ENCODE assay signal across 17 cellular contexts in the genomic region with DNA sequence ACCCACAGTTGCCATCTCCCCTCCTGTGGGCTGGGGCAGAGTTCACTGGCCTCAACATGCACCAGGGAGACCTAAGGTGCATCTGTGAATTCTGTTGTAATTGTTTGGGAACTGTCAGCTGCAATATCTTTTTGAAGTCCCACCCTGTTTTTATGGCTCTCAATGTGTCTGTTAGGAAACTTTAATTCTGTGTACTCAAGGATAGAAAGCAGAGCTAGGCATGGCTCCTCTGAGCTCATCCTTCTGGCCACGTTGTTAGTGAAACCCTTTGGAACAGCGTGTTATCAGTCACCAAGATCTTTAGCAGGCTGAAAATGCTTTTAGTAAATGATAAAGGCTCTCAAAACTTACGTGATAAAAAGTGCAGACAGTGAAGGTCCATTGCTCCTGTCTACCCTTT. TPM values are rescaled to one million over a fixed set of nuclear protein-coding genes. Genes with fewer than 3 reads are reported as not detected.
DNase-seq lines count a peak whose midpoint lies in the region; ATAC-seq, FAIRE-seq and TF ChIP-seq lines count a peak whose summit lies in the region.
"Had no signal": no experiment of that assay in that cellular context is flagged by ENCODE, and none has a peak within 500 bp of the region (broad histone marks: within the 10 kb centered on the region; RNA-seq: fewer than 3 reads in every experiment).

No MANE protein-coding gene starts in this region.

- H3K9me3 ChIP-seq in AG04450 (ENCODE audit: control insufficient read depth, insufficient read depth, low read length): peaks cover 7% of the 10 kb centered on the region; the same call in 1 of the 2 replicates
- H3K9me3 ChIP-seq in IMR-90 (ENCODE audit: control insufficient read depth, insufficient read depth, low read length): no peaks in the 10 kb centered on the region
- H3K9me3 ChIP-seq in H1 (ENCODE audit: insufficient read depth in 2 of 2, low read depth in 1 of 2, low read length in 1 of 2): no peaks in the 10 kb centered on the region
- H3K9me3 ChIP-seq: thoracic aorta had no signal

- H3K23ac ChIP-seq in IMR-90 (ENCODE audit: low read depth, low read length) (peak overlapping the region; percentile 89), H1 (ENCODE audit: insufficient read length) (no peak overlapping the region)

- TF ChIP-seq EP300 in H1 (IDR thresholded peaks at IDR 0.05; ENCODE audit: borderline replicate concordance in 1 of 2, low read depth in 2 of 2, low read length in 2 of 2): no peak

- H3K4me1 ChIP-seq in IMR-90 (ENCODE audit: control insufficient read depth, insufficient read depth, low read length): peaks cover 16% of the 10 kb centered on the region
- peaks cover 0 to 12% (median 7%) of the 10 kb centered on the region in 4 experiments; a peak in 6 of 7 replicates for H3K4me1 ChIP-seq in H1 (replicated peaks in 1 of 4; ENCODE audit: control insufficient read depth in 3 of 4, insufficient read depth in 4 of 4, low read length in 3 of 4)

- H2BK5ac ChIP-seq in IMR-90 (ENCODE audit: low read depth, low read length, poor library complexity, severe bottlenecking) (peak overlapping the region; percentile 95), H1 (ENCODE audit: low read depth, low read length) (peak overlapping the region; percentile 85; the same call in 1 of the 2 replicates)

- no peaks in the 10 kb centered on the region for H3K9me3 Mint-ChIP-seq in mesothelial cell of epicardium
- H3K9me3 Mint-ChIP-seq: activated naive CD4-positive, alpha-beta T cell treated with anti-CD3 and anti-CD28 coated beads, Interleukin-2, amount 10 ng/mL, durations not matched to agents 7 days and 5 days had no signal

- peak overlapping the region; percentile 92 for H3K14ac ChIP-seq in IMR-90 (replicated peaks; ENCODE audit: low read depth, low read length)
- H3K14ac ChIP-seq in H1 (ENCODE audit: insufficient read length): no peak overlapping the region

- no peak for FAIRE-seq in H1 (lab: Jason Lieb, UNC)

- H3K27me3 Mint-ChIP-seq in mesothelial cell of epicardium (ENCODE audit: low read depth): no peaks in the 10 kb centered on the region

- H3K36me3 ChIP-seq in IMR-90 (ENCODE audit: control insufficient read depth, insufficient read depth, low read length): no peaks in the 10 kb centered on the region
- no peaks in the 10 kb centered on the region for H3K36me3 ChIP-seq in H1 (ENCODE audit: control insufficient read depth in 2 of 4, insufficient read depth in 4 of 4, low read length in 3 of 4)
- H3K36me3 ChIP-seq: thoracic aorta had no signal

- H3K4me2 ChIP-seq in IMR-90 (ENCODE audit: low read depth, low read length): 0 out of 2 replicates have a peak overlapping the region, but pooled peaks have one; percentile 1
- H3K4me2 ChIP-seq in H1 (ENCODE audit: insufficient read depth in 1 of 2, low read depth in 2 of 2, low read length in 2 of 2): peak overlapping the region in 1 of 2 experiments; percentile 72; a peak in 2 of 4 replicates

- dilution Hi-C loops in IMR-90 (cut with HindIII; ENCODE audit: low sequenced_read_pairs, unreplicated experiment): no loop called here

- H3K36me3 Mint-ChIP-seq in mesothelial cell of epicardium: no peaks in the 10 kb centered on the region
- H3K36me3 Mint-ChIP-seq: activated naive CD4-positive, alpha-beta T cell treated with anti-CD3 and anti-CD28 coated beads, Interleukin-2, amount 10 ng/mL, durations not matched to agents 7 days and 5 days had no signal

- H3K9me1 ChIP-seq in IMR-90 (ENCODE audit: insufficient read depth, low read length): peaks cover 20% of the 10 kb centered on the region

- peak overlapping the region; percentile 93 for H3K27ac Mint-ChIP-seq in mesothelial cell of epicardium
- H3K27ac Mint-ChIP-seq: activated CD8-positive, alpha-beta memory T cell treated with anti-CD3 and anti-CD28 coated beads, Interleukin-2, amount 10 ng/mL, durations not matched to agents 7 days and 5 days; activated naive CD4-positive, alpha-beta T cell treated with anti-CD3 and anti-CD28 coated beads, Interleukin-2, amount 10 ng/mL, durations not matched to agents 7 days and 5 days had no signal

- in situ Hi-C loops in IMR-90 (cut with MboI; ENCODE audit: low sequenced_read_pairs): no loop called here

- POLR2A ChIA-PET in AG04450 (lab: Yijun Ruan, JAX): interaction anchor here (1.0 kb wide), 1 partner anchor 8 kb away, joined by 5 read pairs; no protein-coding TSS in a partner anchor
- POLR2A ChIA-PET in IMR-90 (lab: Charles Lee; ENCODE audit: unreplicated experiment): interaction anchor here (0.6 to 1.5 kb wide), 2 partner anchors 17 to 33 kb away, joined by 3 to 4 read pairs; a partner anchor contains a TSS
- POLR2A ChIA-PET in H1 (lab: Charles Lee; ENCODE audit: partially characterized antibody): interaction anchor here (1.1 to 3.1 kb wide), 5 partner anchors 11 to 122 kb away, joined by 3 to 8 read pairs (median 4); a partner anchor contains a TSS

- peaks cover 26% of the 10 kb centered on the region for H3K4me1 Mint-ChIP-seq in mesothelial cell of epicardium

- H3K27ac ChIP-seq in AG04450 (ENCODE audit: low read depth, low read length) (peak overlapping the region; percentile 77), IMR-90 (ENCODE audit: insufficient read depth, low read length) (peak overlapping the region; percentile 75), H1 (ENCODE audit: low read depth, low read length) (no peak overlapping the region)
- H3K27ac ChIP-seq: thoracic aorta had no signal

- peak overlapping the region; percentile 83 for H2AFZ ChIP-seq in IMR-90 (replicated peaks; ENCODE audit: low read length, poor library complexity)
- H2AFZ ChIP-seq in H1 (ENCODE audit: low read length): peak overlapping the region; percentile 65; the same call in 1 of the 2 replicates

- no TSS peak for BruUV-seq in IMR-90 (replicated peaks; lab: Mats Ljungman, UMichigan)

- H3K9ac ChIP-seq in IMR-90 (ENCODE audit: low read depth, low read length): peak overlapping the region; percentile 17; the same call in 1 of the 2 replicates
- no peak overlapping the region for H3K9ac ChIP-seq in H1 (replicated peaks in 1 of 4; ENCODE audit: extremely low read depth in 1 of 4, low read depth in 3 of 4, low read length in 3 of 4)

- H2BK120ac ChIP-seq in IMR-90 (ENCODE audit: low read depth, low read length): peak overlapping the region; percentile 99
- H2BK120ac ChIP-seq in H1 (replicated peaks; ENCODE audit: low read depth, low read length): peak overlapping the region; percentile 66

- no CpG with 5 or more reads among the region's 3 CpGs for WGBS in IMR-90 (ENCODE audit: extremely low coverage in 2 of 2, insufficient read length in 1 of 2), 2 experiments
- 78% methylated on average over 3 of the region's 3 CpGs; no CpG with 5 or more reads in 1 of the 2 experiments for WGBS in H1 (ENCODE audit: extremely low coverage in 1 of 2, insufficient coverage in 1 of 2, insufficient read length in 1 of 2, insufficient replicate concordance in 2 of 2, low coverage in 1 of 2, low lambda C conversion rate in 2 of 2, missing lambda C conversion rate in 1 of 2), 2 experiments

- H3K79me1 ChIP-seq in IMR-90 (ENCODE audit: low read depth in 1 of 2, low read length in 2 of 2) (peaks cover 0 to 8% of the 10 kb centered on the region in 2 experiments; a peak in 1 of 4 replicates), H1 (ENCODE audit: low read depth, low read length) (no peaks in the 10 kb centered on the region)

- H3K56ac ChIP-seq in IMR-90 (ENCODE audit: extremely low read depth, insufficient read depth, low read length) (peak overlapping the region; percentile 13; the same call in 1 of the 2 replicates), H1 (replicated peaks; ENCODE audit: insufficient read length, low read depth, low read length) (no peak overlapping the region)

- H2AK5ac ChIP-seq in IMR-90 (ENCODE audit: low read depth, low read length): peak overlapping the region; percentile 92
- H2AK5ac ChIP-seq in H1 (ENCODE audit: low read depth, low read length): peak overlapping the region; percentile 58

- H3K79me2 ChIP-seq in H1 (ENCODE audit: control insufficient read depth in 1 of 2, insufficient read depth in 2 of 2, low read length in 2 of 2): no peaks in the 10 kb centered on the region

- peak overlapping the region; percentile 80 for H3K18ac ChIP-seq in IMR-90 (ENCODE audit: low read depth, low read length)
- no peak overlapping the region for H3K18ac ChIP-seq in H1 (ENCODE audit: extremely low read depth, low read length)

- DNase-seq in AG04450 (ENCODE audit: low read depth, low spot score) (no peak), IMR-90 (peak; percentile 49), H1 (ENCODE audit: low read depth in 1 of 2, low spot score in 2 of 2) (no peak), mesothelial cell of epicardium (ENCODE audit: low spot score in 2 of 2, unreplicated experiment in 2 of 2) (no peak), NOMO-1 treated with dmso at 0.1 percent for 144 hours (lab: John Stamatoyannopoulos, UW; ENCODE audit: unreplicated experiment) (no peak), hippocampal formation (lab: John Stamatoyannopoulos, UW) (no peak)
- DNase-seq in activated T-cell treated with anti-CD3 and anti-CD28 coated beads, Interleukin-2, amount 50 U/mL, for 48 hours: no peak
- DNase-seq: activated CD8-positive, alpha-beta memory T cell treated with anti-CD3 and anti-CD28 coated beads, Interleukin-2, amount 10 ng/mL, durations not matched to agents 7 days and 5 days; activated naive CD4-positive, alpha-beta T cell treated with anti-CD3 and anti-CD28 coated beads, Interleukin-2, amount 10 ng/mL, durations not matched to agents 7 days and 5 days; AML-193; DMS153; midbrain; NCI-H1048; NCI-H2171; SIG-M5 had no signal

- TF ChIP-seq RAD21 in IMR-90 (IDR thresholded peaks at IDR 0.05; ENCODE audit: low read length) (no peak), H1 (IDR thresholded peaks at IDR 0.05 in 1 of 2, conservative IDR thresholded peaks at IDR 0.05 in 1 of 2; ENCODE audit: low read depth in 2 of 2, low read length in 2 of 2) (no peak)

- H3K27me3 ChIP-seq in AG04450 (ENCODE audit: control insufficient read depth, insufficient read depth, low read length): no peaks in the 10 kb centered on the region
- H3K27me3 ChIP-seq in IMR-90 (ENCODE audit: control insufficient read depth, insufficient read depth, low read length): no peaks in the 10 kb centered on the region
- no peaks in the 10 kb centered on the region; a peak in 1 of 7 replicates for H3K27me3 ChIP-seq in H1 (replicated peaks in 1 of 4; ENCODE audit: control insufficient read depth in 3 of 4, extremely low read depth in 1 of 4, insufficient read depth in 3 of 4, low read length in 3 of 4)

- intact Hi-C loops in IMR-90 (cut with micrococcal nuclease): loop anchor here (1.0 kb wide), 1 partner anchor 8 kb away; no protein-coding TSS in a partner anchor

- H3K4me3 Mint-ChIP-seq in mesothelial cell of epicardium: no peak overlapping the region
- H3K4me3 Mint-ChIP-seq: activated CD8-positive, alpha-beta memory T cell treated with anti-CD3 and anti-CD28 coated beads, Interleukin-2, amount 10 ng/mL, durations not matched to agents 7 days and 5 days; activated naive CD4-positive, alpha-beta T cell treated with anti-CD3 and anti-CD28 coated beads, Interleukin-2, amount 10 ng/mL, durations not matched to agents 7 days and 5 days had no signal

- H2AK9ac ChIP-seq in IMR-90 (replicated peaks; ENCODE audit: low read depth, low read length, poor library complexity): peak overlapping the region; percentile 96

- TF ChIP-seq CTCF in AG04450 (IDR thresholded peaks at IDR 0.05; ENCODE audit: low read depth, low read length) (no peak), IMR-90 (conservative IDR thresholded peaks at IDR 0.05; ENCODE audit: low read depth, low read length) (no peak), H1 (IDR thresholded peaks at IDR 0.05; ENCODE audit: control extremely low read depth in 1 of 3, insufficient read depth in 1 of 3, low read depth in 1 of 3, low read length in 3 of 3) (no peak), mesothelial cell of epicardium (IDR thresholded peaks at IDR 0.05; ENCODE audit: unreplicated experiment) (no peak)

- peak; percentile 27 for ATAC-seq in IMR-90 (ENCODE audit: low read depth)
- ATAC-seq in HG02571 (IDR thresholded peaks at IDR 0.05; ENCODE audit: unreplicated experiment): no peak
- ATAC-seq: activated CD8-positive, alpha-beta memory T cell treated with anti-CD3 and anti-CD28 coated beads, Interleukin-2, amount 10 ng/mL, durations not matched to agents 7 days and 5 days had no signal

- TF ChIP-seq POLR2A in IMR-90 (IDR thresholded peaks at IDR 0.05; ENCODE audit: low read depth, low read length) (no peak), H1 (IDR thresholded peaks at IDR 0.05; ENCODE audit: control extremely low read depth in 1 of 2, low read depth in 2 of 2, low read length in 2 of 2) (no peak)

- H3K23me2 ChIP-seq in H1 (ENCODE audit: low read depth, low read length): no peaks in the 10 kb centered on the region

- peak overlapping the region; percentile 72 for H2BK12ac ChIP-seq in H1 (ENCODE audit: low read depth, low read length)

- H2BK15ac ChIP-seq in IMR-90 (ENCODE audit: low read depth, low read length) (peak overlapping the region; percentile 91), H1 (ENCODE audit: low read length) (peak overlapping the region; percentile 61; the same call in 1 of the 2 replicates)

- H4K5ac ChIP-seq in IMR-90 (ENCODE audit: low read depth, low read length) (peak overlapping the region; percentile 75), H1 (ENCODE audit: insufficient read length, low read depth, low read length) (no peak overlapping the region)

- no peaks in the 10 kb centered on the region for H4K20me1 ChIP-seq in IMR-90 (ENCODE audit: insufficient read depth, low read length)
- no peaks in the 10 kb centered on the region for H4K20me1 ChIP-seq in H1 (replicated peaks in 1 of 2; ENCODE audit: control insufficient read depth in 1 of 2, insufficient read depth in 2 of 2, low read length in 2 of 2)

- CTCF ChIA-PET in AG04450 (lab: Charles Lee): interaction anchor here (1.4 to 1.6 kb wide), 3 partner anchors 19 to 104 kb away, joined by 3 to 5 read pairs (median 3); no protein-coding TSS in a partner anchor
- CTCF ChIA-PET in IMR-90 (lab: Yijun Ruan, JAX): interaction anchor here (0.8 to 2.0 kb wide), 2 partner anchors 12 to 104 kb away, joined by 3 to 5 read pairs; no protein-coding TSS in a partner anchor
- CTCF ChIA-PET in H1 (lab: Charles Lee; ENCODE audit: partially characterized antibody): interaction anchor here (0.8 to 1.7 kb wide), 4 partner anchors 9 to 166 kb away, joined by 3 to 4 read pairs (median 4); no protein-coding TSS in a partner anchor

- H4K8ac ChIP-seq in IMR-90 (ENCODE audit: low read depth in 2 of 2, low read length in 2 of 2) (peak overlapping the region; percentile 74 to 91), H1 (ENCODE audit: extremely low read depth, insufficient read depth, low read length) (no peak overlapping the region)

- H2BK20ac ChIP-seq in IMR-90 (ENCODE audit: low read depth, low read length): peak overlapping the region; percentile 99
- H2BK20ac ChIP-seq in H1 (ENCODE audit: low read length): peak overlapping the region; percentile 91; the same call in 1 of the 2 replicates

- H4K91ac ChIP-seq in IMR-90 (ENCODE audit: insufficient read depth, low read depth, low read length): peak overlapping the region; percentile 98
- H4K91ac ChIP-seq in H1 (replicated peaks; ENCODE audit: insufficient read length, low read length): peak overlapping the region; percentile 48

- H3K4me3 ChIP-seq in AG04450 (ENCODE audit: low read depth, low read length) (no peak overlapping the region), IMR-90 (ENCODE audit: insufficient read depth, low read depth, low read length) (no peak overlapping the region), H1 (ENCODE audit: extremely low read depth in 1 of 4, insufficient read depth in 2 of 4, low read depth in 3 of 4, low read length in 4 of 4) (no peak overlapping the region)
- H3K4me3 ChIP-seq: thoracic aorta had no signal

- H3K4ac ChIP-seq in IMR-90 (ENCODE audit: low read depth, low read length): peak overlapping the region; percentile 97
- no peak overlapping the region for H3K4ac ChIP-seq in H1 (replicated peaks; ENCODE audit: insufficient read length, low read depth, low read length)

RNA-seq across cellular contexts. Expression of a gene that starts 33.6 kb away (rescaled TPM):
- polyA plus RNA-seq in AG04450 (2011; rRNA removed): 12.9 and 17.7 TPM in 2 replicates
- 9.4 and 16.3 TPM in 2 replicates for polyA minus RNA-seq in AG04450 (2011; rRNA and poly(A)+ RNA removed)
- 13.8 and 22.5 TPM in 2 replicates for total RNA-seq in IMR-90 (2012; rRNA removed)
- polyA plus RNA-seq in IMR-90 (2012; rRNA removed): 9.9 and 11.2 TPM in 2 replicates
- 2.9 TPM in 2 replicates for polyA plus RNA-seq in IMR-90 (2012; cell fraction: cytosol; rRNA removed)
- polyA plus RNA-seq in IMR-90 (2012; cell fraction: nucleus; rRNA removed; ENCODE audit: low replicate concordance): 8.4 and 35.3 TPM in 2 replicates
- 13.1 and 13.7 TPM in 2 replicates for total RNA-seq in H1 (2021; fragmentation: NEBNext Ultra II Directional; extraction: Animal tissue kit (Norgen Biotek cat#: 25700))
- 3.7 and 3.8 TPM in 2 replicates for polyA plus RNA-seq in H1 (2011; rRNA removed)
- 5.7 TPM for polyA plus RNA-seq in H1 (2011; cell fraction: cytosol; rRNA removed)
- polyA plus RNA-seq in H1 (2011; cell fraction: nucleus; rRNA removed): 6.2 TPM
- polyA plus RNA-seq in H1 (2012, experiment 1 of 2): 6.5 to 9.4 TPM (median 7.7 TPM) in 4 replicates
- 0.83 TPM for polyA plus RNA-seq in H1 (2012, experiment 2 of 2)
- 7.4 TPM for polyA plus RNA-seq in H1 (2013, experiment 1 of 2)
- polyA plus RNA-seq in H1 (2013, experiment 2 of 2): 6.8 TPM
- polyA minus RNA-seq in H1 (2011; rRNA and poly(A)+ RNA removed): 10.3 and 14.0 TPM in 2 replicates
- 8.7 TPM for polyA minus RNA-seq in H1 (2011; cell fraction: cytosol; rRNA and poly(A)+ RNA removed)
- polyA minus RNA-seq in H1 (2011; cell fraction: nucleus; rRNA and poly(A)+ RNA removed): 23.1 TPM
- 22.3 to 24.7 TPM (median 23.6 TPM) in 3 replicates for total RNA-seq in mesothelial cell of epicardium
